10 cellular contexts compared by ENCODE assay signal in genomic region chr1:28273216-28273860, GRCh38.
"Had no signal": no experiment of that assay in that cellular context is flagged by ENCODE, and none has a peak within 500 bp of the region (broad histone marks: within the 10 kb centered on the region; RNA-seq: fewer than 3 reads in every experiment).

No MANE protein-coding gene starts in this region.

- H3K9me3 ChIP-seq: esophagus squamous epithelium, neutrophil had no signal

- ATAC-seq: activated T-helper 17 cell treated with anti-CD3 and anti-CD28 coated beads, Interleukin-2, amount 50 U/mL, for 72 hours; stimulated activated memory B cell treated with anti-CD40 and anti-IgM and Interleukin-4, amounts not matched to agents 10 μg/mL and 1 μg/mL and 100 μg/mL, for 72 hours had no signal

- H3K27ac Mint-ChIP-seq: activated naive CD4-positive, alpha-beta T cell treated with anti-CD3 and anti-CD28 coated beads, Interleukin-2, amount 10 ng/mL, durations not matched to agents 7 days and 5 days; activated T-helper 17 cell treated with anti-CD3 and anti-CD28 coated beads, Interleukin-2, amount 50 U/mL, for 72 hours; mesothelial cell of epicardium; stimulated activated memory B cell treated with anti-CD40 and anti-IgM and Interleukin-4, amounts not matched to agents 10 μg/mL and 1 μg/mL and 100 μg/mL, for 72 hours had no signal

- H3K4me1 ChIP-seq: esophagus squamous epithelium had no signal

- DNase-seq: activated CD4-positive, CD25-positive, alpha-beta regulatory T cell treated with anti-CD3 and anti-CD28 coated beads, Interleukin-2, amount 50 U/mL, for 72 hours; activated naive CD4-positive, alpha-beta T cell treated with anti-CD3 and anti-CD28 coated beads, Interleukin-2, amount 10 ng/mL, durations not matched to agents 7 days and 5 days; activated T-cell treated with anti-CD3 and anti-CD28 coated beads for 4 hours; esophagus squamous epithelium; hypothalamus had no signal

- H3K4me1 Mint-ChIP-seq: activated naive CD4-positive, alpha-beta T cell treated with anti-CD3 and anti-CD28 coated beads, Interleukin-2, amount 10 ng/mL, durations not matched to agents 7 days and 5 days; activated T-helper 17 cell treated with anti-CD3 and anti-CD28 coated beads, Interleukin-2, amount 50 U/mL, for 72 hours; mesothelial cell of epicardium; stimulated activated memory B cell treated with anti-CD40 and anti-IgM and Interleukin-4, amounts not matched to agents 10 μg/mL and 1 μg/mL and 100 μg/mL, for 72 hours had no signal

- H3K27me3 ChIP-seq: esophagus squamous epithelium, neutrophil had no signal

- H3K4me3 Mint-ChIP-seq: activated naive CD4-positive, alpha-beta T cell treated with anti-CD3 and anti-CD28 coated beads, Interleukin-2, amount 10 ng/mL, durations not matched to agents 7 days and 5 days; activated T-helper 17 cell treated with anti-CD3 and anti-CD28 coated beads, Interleukin-2, amount 50 U/mL, for 72 hours; mesothelial cell of epicardium; stimulated activated memory B cell treated with anti-CD40 and anti-IgM and Interleukin-4, amounts not matched to agents 10 μg/mL and 1 μg/mL and 100 μg/mL, for 72 hours had no signal

- H3K27ac ChIP-seq: esophagus squamous epithelium, neutrophil had no signal

- H3K9me3 Mint-ChIP-seq: activated naive CD4-positive, alpha-beta T cell treated with anti-CD3 and anti-CD28 coated beads, Interleukin-2, amount 10 ng/mL, durations not matched to agents 7 days and 5 days; activated T-helper 17 cell treated with anti-CD3 and anti-CD28 coated beads, Interleukin-2, amount 50 U/mL, for 72 hours; mesothelial cell of epicardium; stimulated activated memory B cell treated with anti-CD40 and anti-IgM and Interleukin-4, amounts not matched to agents 10 μg/mL and 1 μg/mL and 100 μg/mL, for 72 hours had no signal

- FAIRE-seq: colon had no signal

- H3K27me3 Mint-ChIP-seq: activated naive CD4-positive, alpha-beta T cell treated with anti-CD3 and anti-CD28 coated beads, Interleukin-2, amount 10 ng/mL, durations not matched to agents 7 days and 5 days; activated T-helper 17 cell treated with anti-CD3 and anti-CD28 coated beads, Interleukin-2, amount 50 U/mL, for 72 hours; stimulated activated memory B cell treated with anti-CD40 and anti-IgM and Interleukin-4, amounts not matched to agents 10 μg/mL and 1 μg/mL and 100 μg/mL, for 72 hours had no signal

- H3K4me3 ChIP-seq: esophagus squamous epithelium had no signal
